11 cellular contexts compared by ENCODE assay signal in genomic region chr20:21102252-21102609, GRCh38. TPM values are rescaled to one million over a fixed set of nuclear protein-coding genes. Genes with fewer than 3 reads are reported as not detected.
DNase-seq lines count a peak whose midpoint lies in the region; ATAC-seq and TF ChIP-seq lines count a peak whose summit lies in the region.
"Had no signal": no experiment of that assay in that cellular context is flagged by ENCODE, and none has a peak within 500 bp of the region (broad histone marks: within the 10 kb centered on the region; RNA-seq: fewer than 3 reads in every experiment).

No MANE protein-coding gene starts in this region.

- H3K4me1 ChIP-seq in upper lobe of right lung (peaks cover 45% of the 10 kb centered on the region), aorta (ENCODE audit: control insufficient read depth in 1 of 2, insufficient read depth in 2 of 2, low read length in 2 of 2) (no peaks in the 10 kb centered on the region)

- H3K36me3 Mint-ChIP-seq in central memory CD8-positive, alpha-beta T cell (ENCODE audit: insufficient read depth) = peaks cover 20% of the 10 kb centered on the region

- no peak overlapping the region for H3K27ac ChIP-seq in upper lobe of right lung
- no peak overlapping the region for H3K27ac ChIP-seq in aorta (ENCODE audit: low read depth in 1 of 2, low read length in 2 of 2)
- H3K27ac ChIP-seq: body of pancreas had no signal

- H3K36me3 ChIP-seq in upper lobe of right lung = no peaks in the 10 kb centered on the region
- H3K36me3 ChIP-seq in aorta (ENCODE audit: control insufficient read depth in 1 of 2, insufficient read depth in 2 of 2, low read length in 1 of 2) = no peaks in the 10 kb centered on the region

- no peak for TF ChIP-seq CTCF in upper lobe of right lung (IDR thresholded peaks at IDR 0.05)

- DNase-seq in Right ventricle myocardium superior = no peak
- DNase-seq in cardiac septum (ENCODE audit: low spot score) = no peak
- no peak for DNase-seq in central memory CD8-positive, alpha-beta T cell (ENCODE audit: low spot score in 2 of 2)
- peak; percentile 52 for DNase-seq in midbrain (lab: John Stamatoyannopoulos, UW)
- DNase-seq in upper lobe of right lung = no peak
- no peak for DNase-seq in aorta
- DNase-seq: NCI-H1048; stimulated activated CD4-positive, alpha-beta T cell treated with anti-CD3 and anti-CD28 coated beads, Interleukin-4, amount 100 ng/mL, for 24 hours had no signal

- peak overlapping the region; percentile 44 for H3K27ac Mint-ChIP-seq in central memory CD8-positive, alpha-beta T cell (ENCODE audit: low read depth)

- intact Hi-C loops in Right ventricle myocardium superior (cut with DNase I) = no loop called here
- intact Hi-C loops in cardiac septum (cut with DNase I) = loop anchor here (10.0 kb wide), 1 partner anchor 293 kb away; the partner anchor contains the start of gene NKX2-4
- intact Hi-C loops in upper lobe of right lung (cut with DNase I) = no loop called here
- intact Hi-C loops in aorta (cut with DNase I) = loop anchor here in 1 of 2 donors (10.0 kb wide), 1 partner anchor 293 kb away; the partner anchor contains the start of gene NKX2-4

- H3K9me3 ChIP-seq in upper lobe of right lung (no peaks in the 10 kb centered on the region), aorta (ENCODE audit: control insufficient read depth, low read length) (no peaks in the 10 kb centered on the region)
- H3K9me3 ChIP-seq: body of pancreas had no signal

- ATAC-seq in Right ventricle myocardium superior (ENCODE audit: poor library complexity) (peak; percentile 53), upper lobe of right lung (peak; percentile 58), HG02884 (IDR thresholded peaks at IDR 0.05; ENCODE audit: unreplicated experiment) (no peak), aorta (ENCODE audit: low FRiP score) (no peak), GM18519 (IDR thresholded peaks at IDR 0.05; ENCODE audit: low FRiP score, unreplicated experiment) (no peak)
- no peak for ATAC-seq in central memory CD8-positive, alpha-beta T cell (replicated peaks; ENCODE audit: extremely low read depth, poor library complexity, severe bottlenecking)

- 5% methylated on average over 13 of the region's 13 CpGs for WGBS in aorta, 2 donors

- H3K4me3 ChIP-seq in upper lobe of right lung (peak overlapping the region; percentile 47), aorta (ENCODE audit: low read length in 2 of 2) (no peak overlapping the region)
- H3K4me3 ChIP-seq: body of pancreas had no signal

- peaks cover 90% of the 10 kb centered on the region for H3K27me3 ChIP-seq in upper lobe of right lung
- H3K27me3 ChIP-seq in aorta (ENCODE audit: control insufficient read depth in 1 of 2, insufficient read depth in 2 of 2, low read length in 1 of 2) = no peaks in the 10 kb centered on the region

- H3K9me3 Mint-ChIP-seq in central memory CD8-positive, alpha-beta T cell = no peaks in the 10 kb centered on the region

- H3K27me3 Mint-ChIP-seq in central memory CD8-positive, alpha-beta T cell = peaks cover 68% of the 10 kb centered on the region

- peaks cover 26% of the 10 kb centered on the region for H3K4me1 Mint-ChIP-seq in central memory CD8-positive, alpha-beta T cell

- H3K4me3 Mint-ChIP-seq in central memory CD8-positive, alpha-beta T cell = peak overlapping the region; percentile 94

RNA-seq across cellular contexts. Expression of gene LINC00237, which starts 3.9 kb away (rescaled TPM):
- total RNA-seq in Right ventricle myocardium superior = not detected
- total RNA-seq in cardiac septum = not detected
- total RNA-seq in upper lobe of right lung = not detected
- total RNA-seq in aorta = not detected
- 1 to 10 TPM in 1 of 2 donors, not detected in 1; 1.1 TPM for polyA plus RNA-seq in aorta
- total RNA-seq: body of pancreas had no signal

RNA-seq across cellular contexts. Expression of gene KIZ, which starts 23.7 kb away (rescaled TPM):
- total RNA-seq in Right ventricle myocardium superior = 35.7 TPM
- total RNA-seq in cardiac septum = 22.9 TPM
- 16.2 TPM for total RNA-seq in upper lobe of right lung
- 10 to 100 TPM; 22.0 to 29.4 TPM for total RNA-seq in aorta
- 10 to 100 TPM; 15.9 to 22.7 TPM for polyA plus RNA-seq in aorta

Comparison
In these comparisons a context has a peak if more than half of its experiments do, and no peak if none do; other contexts are left out.
1. ATAC-seq: peak in Right ventricle myocardium superior (single experiment) and upper lobe of right lung (single experiment); none in central memory CD8-positive, alpha-beta T cell (single experiment), HG02884 (single experiment), aorta (single experiment) and GM18519 (single experiment).